In the genomic region with DNA sequence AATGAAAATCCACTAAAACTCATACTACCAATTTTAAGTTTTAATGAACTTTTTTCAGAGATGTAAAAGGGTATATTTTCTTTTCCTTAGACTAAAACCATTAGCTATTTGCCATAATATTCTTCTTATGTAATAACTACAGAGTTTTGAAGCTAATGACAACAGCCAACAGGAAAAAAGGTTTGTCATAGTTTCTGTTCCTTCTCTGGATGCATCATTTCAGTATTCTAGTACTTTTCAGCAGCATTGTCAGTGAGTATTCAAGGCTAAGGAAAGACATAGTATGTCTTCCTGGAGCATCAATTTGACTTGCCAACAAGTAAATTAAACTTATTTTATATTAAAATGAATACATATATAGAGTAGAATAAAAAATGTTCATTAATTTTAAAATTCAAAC, we compare ENCODE assay signal across 25 cellular contexts.
"Had no signal": no experiment of that assay in that cellular context is flagged by ENCODE, and none has a peak within 500 bp of the region (broad histone marks: within the 10 kb centered on the region; RNA-seq: fewer than 3 reads in every experiment).

No MANE protein-coding gene starts in this region.

- H3K27me3 ChIP-seq: adrenal gland, breast epithelium, colonic mucosa, Peyer's patch had no signal

- H3K27me3 Mint-ChIP-seq: activated naive CD8-positive, alpha-beta T cell treated with anti-CD3 and anti-CD28 coated beads, Interleukin-2, amount 10 ng/mL, durations not matched to agents 7 days and 5 days had no signal

- H3K27ac ChIP-seq: adrenal gland, breast epithelium, colonic mucosa, Peyer's patch, RWPE1 had no signal

- DNase-seq: activated CD4-positive, alpha-beta T cell treated with anti-CD3 and anti-CD28 coated beads for 48 hours; activated CD4-positive, alpha-beta T cell treated with anti-CD3 and anti-CD28 coated beads, Interleukin-2, amount 50 U/mL, for 4 hours; activated CD4-positive, CD25-positive, alpha-beta regulatory T cell treated with anti-CD3 and anti-CD28 coated beads, Interleukin-2, amount 50 U/mL, for 72 hours; activated CD8-positive, alpha-beta memory T cell treated with anti-CD3 and anti-CD28 coated beads, Interleukin-2, amount 50 U/mL, for 48 hours; activated CD8-positive, alpha-beta T cell treated with anti-CD3 and anti-CD28 coated beads, Interleukin-2, amount 10 ng/mL, durations not matched to agents 7 days and 5 days; activated naive CD4-positive, alpha-beta T cell treated with anti-CD3 and anti-CD28 coated beads, Interleukin-2, amount 50 U/mL, for 16 hours; activated naive CD8-positive, alpha-beta T cell treated with anti-CD3 and anti-CD28 coated beads, Interleukin-2, amount 10 ng/mL, durations not matched to agents 7 days and 5 days; activated T-cell treated with anti-CD3 and anti-CD28 coated beads, Interleukin-2, amount 50 U/mL, for 1 hour; adrenal gland; anterior cingulate cortex; caudate nucleus; colonic mucosa; NCI-H1105 treated with DMSO at 0.1 percent for 48 hours; NCI-H1436 treated with DMSO at 0.1 percent for 48 hours; NCI-H187 treated with DMSO at 0.1 percent for 48 hours; NCI-H2081 treated with DMSO at 0.1 percent for 48 hours; NCI-H446; NCI-H524; OCI-M1; Peyer's patch; Right ventricle myocardium superior had no signal

- H3K36me3 ChIP-seq: adrenal gland, breast epithelium, colonic mucosa, Peyer's patch had no signal

- H3K27ac Mint-ChIP-seq: activated CD8-positive, alpha-beta T cell treated with anti-CD3 and anti-CD28 coated beads, Interleukin-2, amount 10 ng/mL, durations not matched to agents 7 days and 5 days; activated naive CD8-positive, alpha-beta T cell treated with anti-CD3 and anti-CD28 coated beads, Interleukin-2, amount 10 ng/mL, durations not matched to agents 7 days and 5 days; T-helper 1 cell treated with Interleukin-12 subunit alpha and Interleukin-12 subunit beta and Interleukin-4 antibody, amounts not matched to agents 30 μg/mL and 1 μg/mL, for 36 hours; WTC11 had no signal

- H3K9me3 ChIP-seq: adrenal gland, breast epithelium, colonic mucosa, Peyer's patch had no signal

- H3K4me1 ChIP-seq: adrenal gland, breast epithelium, colonic mucosa, Peyer's patch had no signal

- H3K4me3 ChIP-seq: adrenal gland, breast epithelium, colonic mucosa, Peyer's patch had no signal

- ATAC-seq: activated CD8-positive, alpha-beta T cell treated with anti-CD3 and anti-CD28 coated beads, Interleukin-2, amount 10 ng/mL, durations not matched to agents 7 days and 5 days; WTC11 had no signal

- H3K4me1 Mint-ChIP-seq: activated naive CD8-positive, alpha-beta T cell treated with anti-CD3 and anti-CD28 coated beads, Interleukin-2, amount 10 ng/mL, durations not matched to agents 7 days and 5 days; WTC11 had no signal

- H3K4me3 Mint-ChIP-seq: activated CD8-positive, alpha-beta T cell treated with anti-CD3 and anti-CD28 coated beads, Interleukin-2, amount 10 ng/mL, durations not matched to agents 7 days and 5 days; activated naive CD8-positive, alpha-beta T cell treated with anti-CD3 and anti-CD28 coated beads, Interleukin-2, amount 10 ng/mL, durations not matched to agents 7 days and 5 days; T-helper 1 cell treated with Interleukin-12 subunit alpha and Interleukin-12 subunit beta and Interleukin-4 antibody, amounts not matched to agents 30 μg/mL and 1 μg/mL, for 36 hours; WTC11 had no signal
